In genomic region chr20:50464026-50464724, GRCh38 we compare ENCODE assay signal across 9 cellular contexts. TPM values are rescaled to one million over a fixed set of nuclear protein-coding genes. Genes with fewer than 3 reads are reported as not detected.
A peak's percentile ranks its signal among the peaks of the same experiment; 100 is the strongest.
DNase-seq lines count a peak whose midpoint lies in the region; ATAC-seq, FAIRE-seq and TF ChIP-seq lines count a peak whose summit lies in the region.
"Had no signal": no experiment of that assay in that cellular context is flagged by ENCODE, and none has a peak within 500 bp of the region (broad histone marks: within the 10 kb centered on the region; RNA-seq: fewer than 3 reads in every experiment).

No MANE protein-coding gene starts in this region.

- H3K27me3 ChIP-seq in WERI-Rb-1 (ENCODE audit: insufficient read depth, low read depth, severe bottlenecking) = no peaks in the 10 kb centered on the region
- H3K27me3 ChIP-seq in bronchial epithelial cell (ENCODE audit: control insufficient read depth, insufficient read depth, low read length) = no peaks in the 10 kb centered on the region

- H3K36me3 ChIP-seq in WERI-Rb-1 (no peaks in the 10 kb centered on the region), bronchial epithelial cell (ENCODE audit: control insufficient read depth, insufficient read depth, low read length) (no peaks in the 10 kb centered on the region)

- peaks cover 2% of the 10 kb centered on the region for H3K9me3 ChIP-seq in WERI-Rb-1 (ENCODE audit: severe bottlenecking)

- ATAC-seq in GM18511 (IDR thresholded peaks at IDR 0.05; ENCODE audit: unreplicated experiment) (peak; percentile 62), left colon (peak; percentile 54), HG03139 (IDR thresholded peaks at IDR 0.05; ENCODE audit: unreplicated experiment) (no peak)

- TF ChIP-seq CTCF in AG09309 (IDR thresholded peaks at IDR 0.05; ENCODE audit: control insufficient read depth, insufficient read depth, low read depth, low read length, missing control alignments) (peak; percentile 71), WERI-Rb-1 (IDR thresholded peaks at IDR 0.05; ENCODE audit: low read depth, low read length) (peak; percentile 68), bronchial epithelial cell (IDR thresholded peaks at IDR 0.05; ENCODE audit: insufficient read depth, low read length, severe bottlenecking) (peak; percentile 82)

- no peak for FAIRE-seq in bronchial epithelial cell (lab: Jason Lieb, UNC)

- no peak overlapping the region for H3K4me3 ChIP-seq in AG09309 (ENCODE audit: control insufficient read depth, low read depth, low read length)
- H3K4me3 ChIP-seq in WERI-Rb-1 (ENCODE audit: low read depth, low read length) = no peak overlapping the region
- peak overlapping the region; percentile 11 for H3K4me3 ChIP-seq in bronchial epithelial cell (ENCODE audit: low read depth, low read length)
- H3K4me3 ChIP-seq: skin epidermis had no signal

- DNase-seq in AG09309 (ENCODE audit: low read depth) (no peak), NCI-H146 treated with DMSO at 0.1 percent for 48 hours (lab: John Stamatoyannopoulos, UW; ENCODE audit: unreplicated experiment) (peak; percentile 23), WERI-Rb-1 (peak; percentile 57), bronchial epithelial cell (ENCODE audit: low read depth) (peak; percentile 19), left colon (peak in 1 of 2 donors; percentile 53)
- DNase-seq in stimulated activated CD4-positive, alpha-beta T cell treated with anti-CD3 and anti-CD28 coated beads, Interleukin-4, amount 100 ng/mL, for 4 hours = peak; percentile 39 to 46

- H3K27ac ChIP-seq in WERI-Rb-1 = no peak overlapping the region
- H3K27ac ChIP-seq: skin epidermis had no signal

- intact Hi-C loops in left colon (cut with DNase I, micrococcal nuclease) = loop anchor here in 1 of 2 donors (5.0 kb wide), 1 partner anchor 277 kb away; no protein-coding TSS in a partner anchor

RNA-seq across cellular contexts. Expression of gene PTPN1, which starts 46.0 kb away (rescaled TPM):
- 18.4 and 29.6 TPM in 2 replicates for total RNA-seq in bronchial epithelial cell
- total RNA-seq in left colon = 10 to 100 TPM; 31.3 to 33.9 TPM
